In the genomic region with DNA sequence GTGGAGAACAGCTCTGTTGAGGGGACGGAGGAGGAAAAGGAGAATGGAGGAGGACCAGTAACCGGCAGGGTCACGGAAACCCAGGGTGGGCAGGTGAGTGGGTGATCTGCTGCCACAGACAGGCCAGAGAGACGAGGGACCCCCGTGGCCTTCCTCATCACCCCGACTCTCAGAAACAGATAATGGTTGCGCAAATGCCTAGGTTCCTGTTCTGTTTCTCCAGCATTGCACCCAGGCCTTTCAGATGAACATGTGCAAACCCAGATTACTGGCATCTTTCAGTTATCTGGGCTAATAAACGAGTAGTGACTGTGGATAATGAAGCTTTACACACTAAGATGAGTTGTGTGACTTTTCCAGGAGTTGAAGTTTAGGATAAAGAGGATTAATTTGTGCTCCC, we compare ENCODE assay signal across 13 cellular contexts. TPM values are rescaled to one million over a fixed set of nuclear protein-coding genes. Genes with fewer than 3 reads are reported as not detected.
DNase-seq lines count a peak whose midpoint lies in the region; ATAC-seq and TF ChIP-seq lines count a peak whose summit lies in the region.
"Had no signal": no experiment of that assay in that cellular context is flagged by ENCODE, and none has a peak within 500 bp of the region (broad histone marks: within the 10 kb centered on the region; RNA-seq: fewer than 3 reads in every experiment).

No MANE protein-coding gene starts in this region.

- peaks cover 14% of the 10 kb centered on the region for H3K36me3 Mint-ChIP-seq in activated CD8-positive, alpha-beta memory T cell treated with anti-CD3 and anti-CD28 coated beads, Interleukin-2, amount 10 ng/mL, durations not matched to agents 7 days and 5 days
- H3K36me3 Mint-ChIP-seq in activated naive CD8-positive, alpha-beta T cell treated with anti-CD3 and anti-CD28 coated beads for 36 hours: peaks cover 21% of the 10 kb centered on the region
- no peaks in the 10 kb centered on the region for H3K36me3 Mint-ChIP-seq in stimulated activated memory B cell treated with anti-CD40 and anti-IgM and Interleukin-4, amounts not matched to agents 10 μg/mL and 1 μg/mL and 100 μg/mL, for 72 hours

- intact Hi-C loops in sigmoid colon (cut with DNase I): no loop called here

- no peaks in the 10 kb centered on the region for H3K36me3 ChIP-seq in sigmoid colon
- H3K36me3 ChIP-seq: ascending aorta, SJSA1 had no signal

- ATAC-seq in activated CD8-positive, alpha-beta memory T cell treated with anti-CD3 and anti-CD28 coated beads, Interleukin-2, amount 10 ng/mL, durations not matched to agents 7 days and 5 days: no peak
- no peak for ATAC-seq in stimulated activated memory B cell treated with anti-CD40 and anti-IgM and Interleukin-4, amounts not matched to agents 10 μg/mL and 1 μg/mL and 100 μg/mL, for 72 hours
- no peak for ATAC-seq in HG02981 (IDR thresholded peaks at IDR 0.05; ENCODE audit: unreplicated experiment)
- no peak for ATAC-seq in GM18502 (IDR thresholded peaks at IDR 0.05; ENCODE audit: poor library complexity, unreplicated experiment)

- H3K4me1 Mint-ChIP-seq in activated CD8-positive, alpha-beta memory T cell treated with anti-CD3 and anti-CD28 coated beads, Interleukin-2, amount 10 ng/mL, durations not matched to agents 7 days and 5 days: peaks cover 53% of the 10 kb centered on the region
- peaks cover 67% of the 10 kb centered on the region for H3K4me1 Mint-ChIP-seq in activated naive CD8-positive, alpha-beta T cell treated with anti-CD3 and anti-CD28 coated beads for 36 hours
- peaks cover 74% of the 10 kb centered on the region for H3K4me1 Mint-ChIP-seq in stimulated activated memory B cell treated with anti-CD40 and anti-IgM and Interleukin-4, amounts not matched to agents 10 μg/mL and 1 μg/mL and 100 μg/mL, for 72 hours

- peaks cover 0 to 18% (median 12%) of the 10 kb centered on the region in 4 donors for H3K4me1 ChIP-seq in sigmoid colon
- H3K4me1 ChIP-seq: SJSA1 had no signal

- peak overlapping the region; percentile 65 for H3K27ac Mint-ChIP-seq in activated CD8-positive, alpha-beta memory T cell treated with anti-CD3 and anti-CD28 coated beads, Interleukin-2, amount 10 ng/mL, durations not matched to agents 7 days and 5 days
- H3K27ac Mint-ChIP-seq in activated naive CD8-positive, alpha-beta T cell treated with anti-CD3 and anti-CD28 coated beads for 36 hours: peak overlapping the region; percentile 92
- peak overlapping the region; percentile 85 for H3K27ac Mint-ChIP-seq in stimulated activated memory B cell treated with anti-CD40 and anti-IgM and Interleukin-4, amounts not matched to agents 10 μg/mL and 1 μg/mL and 100 μg/mL, for 72 hours

- no peak for TF ChIP-seq EP300 in sigmoid colon (IDR thresholded peaks at IDR 0.05)

- no peak for DNase-seq in activated CD8-positive, alpha-beta memory T cell treated with anti-CD3 and anti-CD28 coated beads, Interleukin-2, amount 10 ng/mL, durations not matched to agents 7 days and 5 days
- DNase-seq in activated CD8-positive, alpha-beta memory T cell treated with anti-CD3 and anti-CD28 coated beads for 24 hours: no peak
- peak; percentile 74 for DNase-seq in NB4 (ENCODE audit: low read depth)
- no peak for DNase-seq in activated naive CD8-positive, alpha-beta T cell treated with anti-CD3 and anti-CD28 coated beads for 36 hours
- DNase-seq in sigmoid colon: no peak
- DNase-seq: effector CD4-positive, alpha-beta T cell; EL; NCI-H510A treated with DMSO at 0.1 percent for 48 hours had no signal

- H3K9me3 ChIP-seq in sigmoid colon: no peaks in the 10 kb centered on the region
- H3K9me3 ChIP-seq: ascending aorta, SJSA1 had no signal

- no peak overlapping the region for H3K4me3 Mint-ChIP-seq in activated CD8-positive, alpha-beta memory T cell treated with anti-CD3 and anti-CD28 coated beads, Interleukin-2, amount 10 ng/mL, durations not matched to agents 7 days and 5 days
- peak overlapping the region; percentile 15 for H3K4me3 Mint-ChIP-seq in activated naive CD8-positive, alpha-beta T cell treated with anti-CD3 and anti-CD28 coated beads for 36 hours
- H3K4me3 Mint-ChIP-seq in stimulated activated memory B cell treated with anti-CD40 and anti-IgM and Interleukin-4, amounts not matched to agents 10 μg/mL and 1 μg/mL and 100 μg/mL, for 72 hours: peak overlapping the region; percentile 31

- no peak for TF ChIP-seq POLR2A in NB4 (IDR thresholded peaks at IDR 0.05; ENCODE audit: extremely low read depth, insufficient read length)
- TF ChIP-seq POLR2A in sigmoid colon (IDR thresholded peaks at IDR 0.05): no peak

- no peak overlapping the region for H3K27ac ChIP-seq in sigmoid colon
- H3K27ac ChIP-seq: ascending aorta, SJSA1 had no signal

- WGBS in sigmoid colon, 2 donors: 79 to 89% methylated on average over 8 of the region's 8 CpGs

- no peak for TF ChIP-seq CTCF in NB4 (IDR thresholded peaks at IDR 0.05; ENCODE audit: low read depth, low read length)
- TF ChIP-seq CTCF in sigmoid colon (IDR thresholded peaks at IDR 0.05): no peak

- CTCF ChIA-PET in activated CD8-positive, alpha-beta memory T cell treated with anti-CD3 and anti-CD28 coated beads, Interleukin-2, amount 10 ng/mL, durations not matched to agents 7 days and 5 days (lab: Charles Lee): no interaction called here

- peaks cover 2% of the 10 kb centered on the region for H3K9me3 Mint-ChIP-seq in activated CD8-positive, alpha-beta memory T cell treated with anti-CD3 and anti-CD28 coated beads, Interleukin-2, amount 10 ng/mL, durations not matched to agents 7 days and 5 days (ENCODE audit: low read depth)
- H3K9me3 Mint-ChIP-seq in activated naive CD8-positive, alpha-beta T cell treated with anti-CD3 and anti-CD28 coated beads for 36 hours: peaks cover 8% of the 10 kb centered on the region
- no peaks in the 10 kb centered on the region for H3K9me3 Mint-ChIP-seq in stimulated activated memory B cell treated with anti-CD40 and anti-IgM and Interleukin-4, amounts not matched to agents 10 μg/mL and 1 μg/mL and 100 μg/mL, for 72 hours

- no peaks in the 10 kb centered on the region for H3K27me3 Mint-ChIP-seq in activated CD8-positive, alpha-beta memory T cell treated with anti-CD3 and anti-CD28 coated beads, Interleukin-2, amount 10 ng/mL, durations not matched to agents 7 days and 5 days
- no peaks in the 10 kb centered on the region for H3K27me3 Mint-ChIP-seq in activated naive CD8-positive, alpha-beta T cell treated with anti-CD3 and anti-CD28 coated beads for 36 hours
- no peaks in the 10 kb centered on the region for H3K27me3 Mint-ChIP-seq in stimulated activated memory B cell treated with anti-CD40 and anti-IgM and Interleukin-4, amounts not matched to agents 10 μg/mL and 1 μg/mL and 100 μg/mL, for 72 hours

- H3K27me3 ChIP-seq in sigmoid colon: no peaks in the 10 kb centered on the region
- H3K27me3 ChIP-seq: ascending aorta, SJSA1 had no signal

- no peak overlapping the region for H3K4me3 ChIP-seq in NB4 (ENCODE audit: low read depth, low read length)
- H3K4me3 ChIP-seq in sigmoid colon: no peak overlapping the region
- H3K4me3 ChIP-seq: ascending aorta, SJSA1 had no signal

RNA-seq across cellular contexts. Expression of a gene that starts 46.5 kb away (rescaled TPM):
- total RNA-seq in activated CD8-positive, alpha-beta memory T cell treated with anti-CD3 and anti-CD28 coated beads, Interleukin-2, amount 10 ng/mL, durations not matched to agents 7 days and 5 days: 10 to 100 TPM; 12.7 to 13.7 TPM
- 10 to 100 TPM; 14.8 TPM for total RNA-seq in activated naive CD8-positive, alpha-beta T cell treated with anti-CD3 and anti-CD28 coated beads for 36 hours
- 1 to 10 TPM; 3.1 to 5.8 (median 3.6) TPM for total RNA-seq in sigmoid colon
- 1 to 10 TPM; 1.8 to 9.6 (median 2.5) TPM for polyA plus RNA-seq in sigmoid colon
